In the genomic region with DNA sequence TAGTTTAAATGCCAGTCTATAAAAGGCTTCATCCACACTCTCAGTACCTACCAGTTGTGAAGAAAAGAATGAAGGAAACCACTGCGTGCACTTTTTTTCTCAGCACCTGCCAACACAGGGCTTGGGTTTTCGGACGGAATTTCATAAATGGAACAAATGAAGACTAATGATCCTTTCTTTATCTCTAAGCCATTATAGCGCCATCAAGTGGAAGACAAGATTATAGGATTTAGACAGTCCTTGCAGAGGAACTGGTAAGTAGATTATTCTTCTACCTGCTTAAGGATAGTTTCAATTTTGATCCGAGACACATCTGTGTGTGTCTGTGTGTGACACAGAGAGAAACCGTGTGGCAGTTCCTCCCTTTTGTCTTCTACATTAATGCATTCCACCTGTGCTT, we compare ENCODE assay signal across 20 cellular contexts.
DNase-seq lines count a peak whose midpoint lies in the region; ATAC-seq and TF ChIP-seq lines count a peak whose summit lies in the region.
"Had no signal": no experiment of that assay in that cellular context is flagged by ENCODE, and none has a peak within 500 bp of the region (broad histone marks: within the 10 kb centered on the region; RNA-seq: fewer than 3 reads in every experiment).

No MANE protein-coding gene starts in this region.

- no peak for ATAC-seq in GM18873 (IDR thresholded peaks at IDR 0.05; ENCODE audit: low FRiP score, unreplicated experiment)
- ATAC-seq in HG02642 (IDR thresholded peaks at IDR 0.05; ENCODE audit: poor library complexity, unreplicated experiment), result no peak
- ATAC-seq in HG02973 (IDR thresholded peaks at IDR 0.05; ENCODE audit: unreplicated experiment), result no peak
- ATAC-seq: activated CD8-positive, alpha-beta T cell treated with anti-CD3 and anti-CD28 coated beads for 36 hours; heart right ventricle had no signal

- no peak overlapping the region for H2AFZ ChIP-seq in OCI-LY7 (ENCODE audit: low read length)

- BruUV-seq in OCI-LY7 (replicated peaks; lab: Mats Ljungman, UMichigan), result no TSS peak

- H3K27ac ChIP-seq in C4-2B (no peak overlapping the region), OCI-LY7 (ENCODE audit: low read depth, low read length, poor library complexity, severe bottlenecking) (no peak overlapping the region)
- H3K27ac ChIP-seq: heart right ventricle, right lobe of liver, testis had no signal

- DNase-seq in OCI-LY7 (ENCODE audit: low spot score), result no peak
- DNase-seq in iPS-NIHi11 (ENCODE audit: low spot score), result peak; percentile 15
- no peak for DNase-seq in cerebellar nuclear complex (lab: John Stamatoyannopoulos, UW)
- DNase-seq: activated CD4-positive, CD25-positive, alpha-beta regulatory T cell; activated CD8-positive, alpha-beta T cell treated with anti-CD3 and anti-CD28 coated beads for 36 hours; activated naive CD4-positive, alpha-beta T cell treated with anti-CD3 and anti-CD28 coated beads, Interleukin-2, amount 10 ng/mL, durations not matched to agents 7 days and 5 days; activated T-cell treated with anti-CD3 and anti-CD28 coated beads, Interleukin-2, amount 50 U/mL, for 1 hour; effector CD8-positive, alpha-beta T cell; heart right ventricle; NCI-H146; right lobe of liver; stimulated activated CD4-positive, alpha-beta T cell treated with anti-CD3 and anti-CD28 coated beads, Interleukin-15, amount 100 ng/mL, for 24 hours; T-helper 2 cell; testis had no signal

- no peak overlapping the region for H3K4me2 ChIP-seq in OCI-LY7 (ENCODE audit: low read length)

- H3K9me3 ChIP-seq in OCI-LY7 (ENCODE audit: low read length), result no peaks in the 10 kb centered on the region
- H3K9me3 ChIP-seq: heart right ventricle, right lobe of liver, testis had no signal

- H3K4me1 ChIP-seq in OCI-LY7 (ENCODE audit: insufficient read depth, low read length, poor library complexity, severe bottlenecking), result no peaks in the 10 kb centered on the region
- H3K4me1 ChIP-seq: heart right ventricle, right lobe of liver, testis had no signal

- CTCF ChIA-PET in OCI-LY7 (lab: Charles Lee; ENCODE audit: unreplicated experiment), result no interaction called here

- H4K20me1 ChIP-seq in OCI-LY7 (ENCODE audit: insufficient read depth, low read length), result no peaks in the 10 kb centered on the region

- no peak overlapping the region for H3K4me3 ChIP-seq in OCI-LY7 (ENCODE audit: low read depth, low read length, poor library complexity, severe bottlenecking)
- H3K4me3 ChIP-seq: heart right ventricle, lung, right lobe of liver, testis had no signal

- no peaks in the 10 kb centered on the region for H3K36me3 ChIP-seq in OCI-LY7 (ENCODE audit: insufficient read depth, low read length)
- H3K36me3 ChIP-seq: heart right ventricle, right lobe of liver had no signal

- TF ChIP-seq CTCF in C4-2B (conservative IDR thresholded peaks at IDR 0.05) (0 out of 2 replicates have a peak, but pooled peaks have one; percentile 3), LNCAP (IDR thresholded peaks at IDR 0.05) (peak; percentile 10; the same call in 1 of the 2 replicates), OCI-LY7 (conservative IDR thresholded peaks at IDR 0.05; ENCODE audit: low read length) (peak; percentile 48)

- H3K79me2 ChIP-seq in OCI-LY7 (ENCODE audit: insufficient read depth, low read depth, low read length), result no peaks in the 10 kb centered on the region

- H3K9me2 ChIP-seq in OCI-LY7 (ENCODE audit: insufficient read depth, low read length), result no peaks in the 10 kb centered on the region

- intact Hi-C loops in OCI-LY7 (cut with micrococcal nuclease; ENCODE audit: unreplicated experiment), result no loop called here

- POLR2A ChIA-PET in OCI-LY7 (lab: Charles Lee), result no interaction called here
